8 cellular contexts compared by ENCODE assay signal in the genomic region with DNA sequence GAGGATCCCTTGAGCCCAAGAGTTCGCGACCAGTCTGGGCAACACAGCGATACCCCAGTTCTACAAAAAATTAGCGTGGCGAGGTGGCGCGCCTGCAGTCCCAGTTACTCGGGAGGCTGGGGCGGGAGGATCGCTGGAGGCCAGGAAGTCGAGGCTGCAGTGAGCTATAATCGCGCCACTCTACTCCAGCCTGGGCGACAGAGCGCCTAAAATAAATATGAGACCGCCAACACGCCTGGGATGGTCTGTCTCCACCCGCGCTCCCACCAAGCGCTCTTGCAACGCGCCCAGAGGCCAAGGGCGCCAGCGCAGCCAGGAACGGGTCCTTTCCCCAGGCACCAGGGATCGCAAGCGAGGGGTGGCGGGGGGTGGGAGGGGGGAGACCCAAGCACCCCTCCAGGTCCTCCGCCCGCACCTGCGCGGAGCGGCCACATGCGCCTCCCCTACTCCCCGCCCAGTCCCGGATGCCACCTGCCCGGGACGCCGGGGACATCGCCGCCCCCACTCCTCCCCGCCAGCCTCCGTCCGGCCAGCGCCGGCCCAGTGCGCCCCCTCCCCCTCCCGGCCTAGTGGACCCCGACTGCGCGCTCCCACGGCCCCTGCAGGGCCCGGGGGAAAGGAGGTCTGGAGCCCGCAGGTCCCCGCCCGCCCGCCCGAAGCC. TPM values are rescaled to one million over a fixed set of nuclear protein-coding genes. Genes with fewer than 3 reads are reported as not detected.
DNase-seq lines count a peak whose midpoint lies in the region; ATAC-seq and TF ChIP-seq lines count a peak whose summit lies in the region.

No MANE protein-coding gene starts in this region.

- intact Hi-C loops in CD4-positive, alpha-beta memory T cell (cut with micrococcal nuclease), result no loop called here

- no peak overlapping the region for H3K27ac ChIP-seq in CD4-positive, alpha-beta memory T cell (ENCODE audit: low read depth, low read length)
- H3K27ac ChIP-seq in foreskin keratinocyte (no peak overlapping the region), trophoblast cell (ENCODE audit: low read depth, low read length) (no peak overlapping the region)

- H3K4me2 ChIP-seq in trophoblast cell (ENCODE audit: low read length), result peak overlapping the region; percentile 65

- no peak overlapping the region for H2BK5ac ChIP-seq in trophoblast cell (ENCODE audit: low read depth, low read length, poor library complexity)

- peaks cover 0 to 1% (median 0%) of the 10 kb centered on the region in 8 donors for H3K9me3 Mint-ChIP-seq in CD4-positive, alpha-beta memory T cell

- no peaks in the 10 kb centered on the region for H3K27me3 ChIP-seq in CD4-positive, alpha-beta memory T cell (ENCODE audit: insufficient read depth, low read length)
- H3K27me3 ChIP-seq in foreskin keratinocyte (peaks cover 4% of the 10 kb centered on the region), trophoblast cell (ENCODE audit: insufficient read depth, low read length) (peaks cover 8% of the 10 kb centered on the region)

- no peak overlapping the region for H3K23ac ChIP-seq in trophoblast cell (ENCODE audit: low read length)

- peak in 2 of 5 donors; percentile 13 for DNase-seq in CD4-positive, alpha-beta memory T cell
- peak; percentile 20 for DNase-seq in KBM-7
- DNase-seq in activated CD8-positive, alpha-beta memory T cell treated with anti-CD3 and anti-CD28 coated beads, Interleukin-2, amount 50 U/mL, for 4 hours, result peak; percentile 23
- DNase-seq in foreskin keratinocyte, result no peak
- peak in 1 of 2 donors; percentile 33 for DNase-seq in trophoblast cell
- DNase-seq in SIG-M5 (lab: John Stamatoyannopoulos, UW), result no peak
- no peak for DNase-seq in NCI-H1092 treated with DMSO at 0.1 percent for 48 hours (lab: John Stamatoyannopoulos, UW)

- no peaks in the 10 kb centered on the region for H3K36me3 ChIP-seq in CD4-positive, alpha-beta memory T cell (ENCODE audit: insufficient read depth, low read length)
- H3K36me3 ChIP-seq in trophoblast cell (ENCODE audit: control insufficient read depth in 1 of 2, insufficient read depth in 2 of 2, low read length in 2 of 2), result no peaks in the 10 kb centered on the region

- no peak overlapping the region for H3K4me3 ChIP-seq in CD4-positive, alpha-beta memory T cell (ENCODE audit: low read length in 2 of 2)
- peak overlapping the region; percentile 66 for H3K4me3 ChIP-seq in trophoblast cell (ENCODE audit: low read depth, low read length)

- WGBS in trophoblast cell (ENCODE audit: extremely low coverage, insufficient coverage, insufficient read length), result no CpG with 5 or more reads among the region's 58 CpGs

- H3K79me1 ChIP-seq in trophoblast cell (ENCODE audit: low read length), result peaks cover 6% of the 10 kb centered on the region

- POLR2A ChIA-PET in CD4-positive, alpha-beta memory T cell (lab: Charles Lee; ENCODE audit: partially characterized antibody), result no interaction called here

- peaks cover 5% of the 10 kb centered on the region for H3K4me1 ChIP-seq in CD4-positive, alpha-beta memory T cell (ENCODE audit: insufficient read depth, low read length)
- H3K4me1 ChIP-seq in foreskin keratinocyte, result no peaks in the 10 kb centered on the region
- peaks cover 6 to 9% of the 10 kb centered on the region in 2 experiments for H3K4me1 ChIP-seq in trophoblast cell (ENCODE audit: control insufficient read depth in 1 of 2, insufficient read depth in 2 of 2, low read length in 2 of 2)

- peak overlapping the region; percentile 53 to 69 (median 58) for H3K4me3 Mint-ChIP-seq in CD4-positive, alpha-beta memory T cell

- CTCF ChIA-PET in CD4-positive, alpha-beta memory T cell (lab: Charles Lee; ENCODE audit: partially characterized antibody), result no interaction called here

- no peaks in the 10 kb centered on the region for H3K79me2 ChIP-seq in trophoblast cell (ENCODE audit: control insufficient read depth, insufficient read depth, low read length, poor library complexity)

- H4K91ac ChIP-seq in trophoblast cell (ENCODE audit: low read depth, low read length), result no peak overlapping the region

- H3K9me3 ChIP-seq in CD4-positive, alpha-beta memory T cell (ENCODE audit: control insufficient read depth in 1 of 2, low read length in 2 of 2), result no peaks in the 10 kb centered on the region
- H3K9me3 ChIP-seq in trophoblast cell (ENCODE audit: insufficient read depth, low read depth, low read length), result no peaks in the 10 kb centered on the region

- in situ Hi-C loops in KBM-7 (cut with MboI; ENCODE audit: low pct_unique_long_range_greater_than_20kb, low sequenced_read_pairs), result no loop called here

- no peak overlapping the region for H3K14ac ChIP-seq in trophoblast cell (ENCODE audit: low read length)

- H2BK120ac ChIP-seq in trophoblast cell (ENCODE audit: insufficient read depth, low read length, poor library complexity), result no peak overlapping the region

- H3K9ac ChIP-seq in trophoblast cell (ENCODE audit: low read length), result no peak overlapping the region

- H3K27ac Mint-ChIP-seq in CD4-positive, alpha-beta memory T cell, result no peak overlapping the region

- no peak overlapping the region for H2AK5ac ChIP-seq in trophoblast cell (ENCODE audit: low read length)

- H3K4ac ChIP-seq in trophoblast cell (ENCODE audit: low read depth, low read length), result peak overlapping the region; percentile 10

- H3K4me1 Mint-ChIP-seq in CD4-positive, alpha-beta memory T cell, result peaks cover 0 to 4% (median 2%) of the 10 kb centered on the region in 4 donors

- peak overlapping the region; percentile 63 for H3K18ac ChIP-seq in trophoblast cell (ENCODE audit: low read length)

- no peak overlapping the region for H2AFZ ChIP-seq in trophoblast cell (ENCODE audit: insufficient read depth, low read length, poor library complexity)

- ATAC-seq in GM19463 (IDR thresholded peaks at IDR 0.05; ENCODE audit: unreplicated experiment), result peak; percentile 54
- ATAC-seq in foreskin keratinocyte, result peak; percentile 50

- H2BK12ac ChIP-seq in trophoblast cell (ENCODE audit: low read length), result peak overlapping the region; percentile 24

- H4K8ac ChIP-seq in trophoblast cell (ENCODE audit: low read depth, low read length), result no peak overlapping the region

- H3K36me3 Mint-ChIP-seq in CD4-positive, alpha-beta memory T cell, result no peaks in the 10 kb centered on the region

- H3K27me3 Mint-ChIP-seq in CD4-positive, alpha-beta memory T cell, result peaks cover 13 to 26% of the 10 kb centered on the region in 2 donors

- TF ChIP-seq CTCF in foreskin keratinocyte (conservative IDR thresholded peaks at IDR 0.05), result no peak

- H4K12ac ChIP-seq in trophoblast cell (ENCODE audit: low read depth, low read length), result no peak overlapping the region

RNA-seq across cellular contexts. Expression of gene RHPN2, which starts 0.4 kb away (rescaled TPM):
- under 1 TPM; 0.14 to 0.20 TPM for total RNA-seq in CD4-positive, alpha-beta memory T cell
- polyA plus RNA-seq in CD4-positive, alpha-beta memory T cell, result under 1 TPM in 1 of 2 donors, not detected in 1; 0.22 TPM
- 4.7 and 5.0 TPM in 2 replicates for total RNA-seq in foreskin keratinocyte
- polyA plus RNA-seq in foreskin keratinocyte, result 1.7 and 1.8 TPM in 2 replicates
- 7.4 and 7.9 TPM in 2 replicates for polyA plus RNA-seq in trophoblast cell (2013)

RNA-seq across cellular contexts. Expression of gene GPATCH1, which starts 16.7 kb away (rescaled TPM):
- 10 to 100 TPM; 15.5 to 16.7 TPM for total RNA-seq in CD4-positive, alpha-beta memory T cell
- polyA plus RNA-seq in CD4-positive, alpha-beta memory T cell, result 1 to 10 TPM; 3.3 to 6.0 TPM
- 6.9 and 7.6 TPM in 2 replicates for total RNA-seq in foreskin keratinocyte
- 3.9 and 4.1 TPM in 2 replicates for polyA plus RNA-seq in foreskin keratinocyte
- 4.7 and 5.4 TPM in 2 replicates for polyA plus RNA-seq in trophoblast cell (2013)

Comparison
In these comparisons a context has a peak if more than half of its experiments do, and no peak if none do; other contexts are left out.
1. DNase-seq: peak in KBM-7 (single experiment) and activated CD8-positive, alpha-beta memory T cell treated with anti-CD3 and anti-CD28 coated beads, Interleukin-2, amount 50 U/mL, for 4 hours (single experiment); none in foreskin keratinocyte (0 of 2), SIG-M5 (single experiment) and NCI-H1092 treated with DMSO at 0.1 percent for 48 hours (single experiment).